ENCODE assay signal across 27 cellular contexts in genomic region chr19:41415154-41415571, GRCh38. TPM values are rescaled to one million over a fixed set of nuclear protein-coding genes. Genes with fewer than 3 reads are reported as not detected.
DNase-seq lines count a peak whose midpoint lies in the region; FAIRE-seq and TF ChIP-seq lines count a peak whose summit lies in the region.
"Had no signal": no experiment of that assay in that cellular context is flagged by ENCODE, and none has a peak within 500 bp of the region (broad histone marks: within the 10 kb centered on the region; RNA-seq: fewer than 3 reads in every experiment).

No MANE protein-coding gene starts in this region.

- H3K27ac ChIP-seq in BLaER1 (peak overlapping the region; percentile 74), dorsolateral prefrontal cortex (no peak overlapping the region), H9 (ENCODE audit: insufficient read length, low read depth, low read length) (no peak overlapping the region)
- H3K27ac ChIP-seq: coronary artery, SJSA1, tibial nerve had no signal

- no peak overlapping the region for H2BK5ac ChIP-seq in H9 (ENCODE audit: insufficient read length, low read length)

- H2BK12ac ChIP-seq in H9 (ENCODE audit: insufficient read length, low read depth, low read length): no peak overlapping the region

- TF ChIP-seq CTCF in dorsolateral prefrontal cortex (IDR thresholded peaks at IDR 0.05 in 54 of 56, conservative IDR thresholded peaks at IDR 0.05 in 2 of 56; ENCODE audit: low read depth in 1 of 56, partially characterized antibody in 56 of 56) (no peak), H9 (conservative IDR thresholded peaks at IDR 0.05) (no peak)

- DNase-seq in NCI-H1105 (lab: John Stamatoyannopoulos, UW) (peak; percentile 49), NCI-H774 (lab: John Stamatoyannopoulos, UW) (peak; percentile 71), myocyte (ENCODE audit: low read depth) (peak; percentile 89), GM19239 (ENCODE audit: insufficient read length, low spot score) (no peak), HUDEP-2 (lab: John Stamatoyannopoulos, UW; ENCODE audit: unreplicated experiment in 76 of 76) (no peak), dorsolateral prefrontal cortex (no peak), H9 (no peak)
- DNase-seq: ACHN; activated B cell treated with CpG ODN at 0.5 μM for 24 hours; activated CD8-positive, alpha-beta T cell treated with anti-CD3 and anti-CD28 coated beads for 36 hours; activated T-cell treated with anti-CD3 and anti-CD28 coated beads, Interleukin-2, amount 50 U/mL, for 4 hours; CD4-positive, alpha-beta memory T cell; H7; hippocampal formation; MM.1S; NCI-H524; retina; stimulated activated naive B cell treated with anti-CD40 and anti-IgM and Interleukin-4, amounts not matched to agents 10 μg/mL and 1 μg/mL and 100 μg/mL, for 72 hours had no signal

- no peaks in the 10 kb centered on the region; the same call in 1 of the 2 replicates for H3K27me3 Mint-ChIP-seq in H9 (ENCODE audit: low read depth)
- H3K27me3 Mint-ChIP-seq: activated B cell treated with CpG ODN at 0.5 μM for 24 hours; activated CD8-positive, alpha-beta T cell treated with anti-CD3 and anti-CD28 coated beads for 36 hours; CD4-positive, alpha-beta memory T cell; IgD-negative memory B cell; stimulated activated naive B cell treated with anti-CD40 and anti-IgM and Interleukin-4, amounts not matched to agents 10 μg/mL and 1 μg/mL and 100 μg/mL, for 72 hours had no signal

- H2BK15ac ChIP-seq in H9 (ENCODE audit: low read depth, low read length): no peak overlapping the region

- no peak overlapping the region for H3K9ac ChIP-seq in BLaER1
- H3K9ac ChIP-seq in H9 (ENCODE audit: extremely low read depth, insufficient read length, low read length): no peak overlapping the region

- H3K36me3 Mint-ChIP-seq in H9 (ENCODE audit: insufficient read depth in 1 of 3, low read depth in 3 of 3): peaks cover 8 to 39% (median 35%) of the 10 kb centered on the region in 3 experiments

- intact Hi-C loops in dorsolateral prefrontal cortex (cut with DNase I): no loop called here

- H3K9me3 Mint-ChIP-seq in H9: no peaks in the 10 kb centered on the region
- H3K9me3 Mint-ChIP-seq: activated B cell treated with CpG ODN at 0.5 μM for 24 hours; activated CD8-positive, alpha-beta T cell treated with anti-CD3 and anti-CD28 coated beads for 36 hours; activated naive CD4-positive, alpha-beta T cell treated with anti-CD3 and anti-CD28 coated beads, Interleukin-2, amount 50 U/mL, for 72 hours; activated T-cell treated with anti-CD3 and anti-CD28 coated beads, Interleukin-2, amount 50 U/mL, for 4 hours; CD4-positive, alpha-beta memory T cell; IgD-negative memory B cell; stimulated activated naive B cell treated with anti-CD40 and anti-IgM and Interleukin-4, amounts not matched to agents 10 μg/mL and 1 μg/mL and 100 μg/mL, for 72 hours had no signal

- H4K5ac ChIP-seq in H9 (ENCODE audit: insufficient read length, low read depth, low read length): no peak overlapping the region

- no peak for FAIRE-seq in GM19239 (lab: Jason Lieb, UNC)

- H3K36me3 ChIP-seq in BLaER1: peaks cover 94% of the 10 kb centered on the region

- H4K20me1 ChIP-seq in BLaER1 (no peaks in the 10 kb centered on the region), H9 (ENCODE audit: control insufficient read depth, insufficient read depth, insufficient read length) (no peaks in the 10 kb centered on the region)

- H3K79me2 ChIP-seq in H9 (ENCODE audit: insufficient read depth, low read length): no peaks in the 10 kb centered on the region

- H2AFZ ChIP-seq in H9 (ENCODE audit: low read length): no peak overlapping the region

- H3K4me2 ChIP-seq in BLaER1 (peak overlapping the region; percentile 77), H9 (ENCODE audit: insufficient read depth, insufficient read length, low read length) (no peak overlapping the region)

- H3K4ac ChIP-seq in H9 (ENCODE audit: low read depth, low read length): no peak overlapping the region

- H3K9me3 ChIP-seq in BLaER1: no peaks in the 10 kb centered on the region
- H3K9me3 ChIP-seq in H9 (ENCODE audit: control insufficient read depth, low read depth, low read length): no peaks in the 10 kb centered on the region
- H3K9me3 ChIP-seq: SJSA1, tibial nerve had no signal

- no CpG with 5 or more reads among the region's 9 CpGs for WGBS in H9 (ENCODE audit: extremely low coverage, insufficient read length, low lambda C conversion rate)

- no peak overlapping the region for H4K8ac ChIP-seq in H9 (replicated peaks; ENCODE audit: insufficient read length, low read depth, low read length)

- no peak overlapping the region for H3K27ac Mint-ChIP-seq in H9
- H3K27ac Mint-ChIP-seq: activated B cell treated with CpG ODN at 0.5 μM for 24 hours; activated CD8-positive, alpha-beta T cell treated with anti-CD3 and anti-CD28 coated beads for 36 hours; CD4-positive, alpha-beta memory T cell; IgD-negative memory B cell had no signal

- H3K4me3 Mint-ChIP-seq in H9: no peak overlapping the region
- H3K4me3 Mint-ChIP-seq: activated B cell treated with CpG ODN at 0.5 μM for 24 hours; activated CD8-positive, alpha-beta T cell treated with anti-CD3 and anti-CD28 coated beads for 36 hours; activated T-cell treated with anti-CD3 and anti-CD28 coated beads, Interleukin-2, amount 50 U/mL, for 4 hours; CD4-positive, alpha-beta memory T cell; IgD-negative memory B cell; stimulated activated naive B cell treated with anti-CD40 and anti-IgM and Interleukin-4, amounts not matched to agents 10 μg/mL and 1 μg/mL and 100 μg/mL, for 72 hours had no signal

- H3K27me3 ChIP-seq in BLaER1 (no peaks in the 10 kb centered on the region), dorsolateral prefrontal cortex (no peaks in the 10 kb centered on the region), H9 (ENCODE audit: insufficient read depth, low read length) (no peaks in the 10 kb centered on the region)
- H3K27me3 ChIP-seq: SJSA1, tibial nerve had no signal

- H3K18ac ChIP-seq in H9 (ENCODE audit: insufficient read length, low read depth, low read length): no peak overlapping the region

- no peak overlapping the region for H2AK5ac ChIP-seq in H9 (ENCODE audit: insufficient read length, low read length)

- H3K23me2 ChIP-seq in H9 (ENCODE audit: insufficient read length, low read depth, low read length, poor library complexity, severe bottlenecking): peaks cover 4% of the 10 kb centered on the region

- H3K56ac ChIP-seq in H9 (ENCODE audit: insufficient read length, low read depth, low read length): no peak overlapping the region

- H3T11ph ChIP-seq in H9 (ENCODE audit: low read length): no peak overlapping the region

- no peaks in the 10 kb centered on the region for H3K4me1 Mint-ChIP-seq in H9

- H2BK120ac ChIP-seq in H9 (ENCODE audit: low read depth, low read length, poor library complexity, severe bottlenecking): no peak overlapping the region

- H3K4me1 ChIP-seq in BLaER1 (peaks cover 58% of the 10 kb centered on the region), H9 (ENCODE audit: insufficient read depth, low read length) (no peaks in the 10 kb centered on the region)
- H3K4me1 ChIP-seq: SJSA1 had no signal

- H4K91ac ChIP-seq in H9 (ENCODE audit: insufficient read length, low read depth, low read length): no peak overlapping the region

- no peaks in the 10 kb centered on the region for H3K79me1 ChIP-seq in H9 (ENCODE audit: insufficient read depth, low read depth, low read length, poor library complexity, severe bottlenecking)

- H2BK20ac ChIP-seq in H9 (ENCODE audit: low read depth, low read length, poor library complexity, severe bottlenecking): no peak overlapping the region

- H3K23ac ChIP-seq in H9 (ENCODE audit: insufficient read length, low read depth, low read length): no peak overlapping the region

- no peak overlapping the region for H3K4me3 ChIP-seq in BLaER1
- no peak overlapping the region for H3K4me3 ChIP-seq in dorsolateral prefrontal cortex
- H3K4me3 ChIP-seq: coronary artery, SJSA1, tibial nerve had no signal

- H3K14ac ChIP-seq in H9 (ENCODE audit: insufficient read depth, low read length): no peak overlapping the region

RNA-seq across cellular contexts. Expression of gene B3GNT8, which starts 12.0 kb away (rescaled TPM):
- total RNA-seq in myocyte (not detected in 2 replicates), dorsolateral prefrontal cortex (1 to 10 TPM in 25 of 120 experiments, under 1 TPM in 64, not detected in 31; 0.19 to 2.9 (median 0.75) TPM), H9 (2021) (0.86 and 0.96 TPM in 2 replicates)
- 0.20 TPM for polyA plus RNA-seq in myocyte (2012)
- total RNA-seq: SJSA1 had no signal

RNA-seq across cellular contexts. Expression of gene BCKDHA, which starts 17.5 kb away (rescaled TPM):
- total RNA-seq in myocyte (53.4 and 77.7 TPM in 2 replicates), dorsolateral prefrontal cortex (10 to 100 TPM in 118 of 120 experiments, 1 to 10 TPM in 2; 7.7 to 38.9 (median 20.1) TPM), H9 (2021) (21.1 and 28.3 TPM in 2 replicates)
- 45.4 TPM for polyA plus RNA-seq in myocyte (2012)

RNA-seq across cellular contexts. Expression of gene EXOSC5, which starts 18.0 kb away (rescaled TPM):
- total RNA-seq in myocyte: 22.2 and 35.4 TPM in 2 replicates
- 22.3 TPM for polyA plus RNA-seq in myocyte (2012)
- 10 to 100 TPM; 11.5 to 29.1 (median 18.2) TPM for total RNA-seq in dorsolateral prefrontal cortex
- total RNA-seq in H9 (2021): 58.7 and 62.1 TPM in 2 replicates

RNA-seq across cellular contexts. Expression of gene DMAC2, which starts 24.5 kb away (rescaled TPM):
- total RNA-seq in myocyte (36.2 and 43.2 TPM in 2 replicates), dorsolateral prefrontal cortex (10 to 100 TPM; 29.5 to 57.2 (median 42.7) TPM), H9 (2021) (70.5 and 74.7 TPM in 2 replicates)
- 36.5 TPM for polyA plus RNA-seq in myocyte (2012)

RNA-seq across cellular contexts. Expression of gene ERICH4, which starts 27.8 kb away (rescaled TPM):
- total RNA-seq in myocyte (not detected in 2 replicates), dorsolateral prefrontal cortex (not detected), H9 (2021) (not detected in 2 replicates)
- not detected for polyA plus RNA-seq in myocyte (2012)
- total RNA-seq: activated B cell treated with CpG ODN at 0.5 μM for 24 hours; activated CD8-positive, alpha-beta T cell treated with anti-CD3 and anti-CD28 coated beads for 36 hours; activated naive CD4-positive, alpha-beta T cell treated with anti-CD3 and anti-CD28 coated beads, Interleukin-2, amount 50 U/mL, for 72 hours; activated T-cell treated with anti-CD3 and anti-CD28 coated beads, Interleukin-2, amount 50 U/mL, for 4 hours; CD4-positive, alpha-beta memory T cell; fibroblast of villous mesenchyme; H7; kidney epithelial cell; SJSA1; T-helper 2 cell treated with Interferon-gamma antibody and Interleukin-4, amounts not matched to agents 100 ng/mL and 5 ng/mL, for 36 hours; tibial nerve had no signal
- polyA plus RNA-seq: CD4-positive, alpha-beta memory T cell; IgD-negative memory B cell had no signal

Comparison
In these comparisons a context has a peak if more than half of its experiments do, and no peak if none do; other contexts are left out.
1. DNase-seq: peak in NCI-H1105 (single experiment), NCI-H774 (single experiment) and myocyte (single experiment); none in GM19239 (single experiment), HUDEP-2 (0 of 76), dorsolateral prefrontal cortex (0 of 10) and H9 (single experiment).